ENCODE assay signal across 8 cellular contexts in genomic region chr6:43977404-43978111, GRCh38.
DNase-seq lines count a peak whose midpoint lies in the region; ATAC-seq and TF ChIP-seq lines count a peak whose summit lies in the region.

No MANE protein-coding gene starts in this region.

- DNase-seq in NOMO-1 treated with dmso at 0.1 percent for 144 hours (lab: John Stamatoyannopoulos, UW; ENCODE audit: unreplicated experiment): peak; percentile 93
- no peak for DNase-seq in memory B cell (ENCODE audit: low spot score in 2 of 2)
- no peak for DNase-seq in stimulated activated CD4-positive, alpha-beta T cell treated with anti-CD3 and anti-CD28 coated beads, Interleukin-2, amount 100 ng/mL, for 48 hours
- no peak for DNase-seq in amygdala (lab: John Stamatoyannopoulos, UW)
- DNase-seq in upper lobe of right lung: no peak
- no peak for DNase-seq in DMS79 (lab: John Stamatoyannopoulos, UW)

- peaks cover 11% of the 10 kb centered on the region for H3K4me1 ChIP-seq in upper lobe of right lung

- H3K4me3 ChIP-seq in upper lobe of right lung: no peak overlapping the region

- H3K27ac Mint-ChIP-seq in memory B cell: peak overlapping the region; percentile 4

- H3K36me3 Mint-ChIP-seq in memory B cell: peaks cover 3% of the 10 kb centered on the region

- peak; percentile 82 for ATAC-seq in GM18861 (IDR thresholded peaks at IDR 0.05; ENCODE audit: unreplicated experiment)
- peak; percentile 73 for ATAC-seq in HG02571 (IDR thresholded peaks at IDR 0.05; ENCODE audit: unreplicated experiment)
- ATAC-seq in memory B cell (ENCODE audit: low read depth): peak; percentile 94
- no peak for ATAC-seq in upper lobe of right lung

- H3K27me3 ChIP-seq in upper lobe of right lung: no peaks in the 10 kb centered on the region

- no peak overlapping the region for H3K4me3 Mint-ChIP-seq in memory B cell

- no peak for TF ChIP-seq CTCF in upper lobe of right lung (IDR thresholded peaks at IDR 0.05)

- peaks cover 17% of the 10 kb centered on the region for H3K27me3 Mint-ChIP-seq in memory B cell

- H3K27ac ChIP-seq in upper lobe of right lung: no peak overlapping the region

- no peaks in the 10 kb centered on the region for H3K36me3 ChIP-seq in upper lobe of right lung

- H3K4me1 Mint-ChIP-seq in memory B cell: peaks cover 8% of the 10 kb centered on the region

- H3K9me3 ChIP-seq in upper lobe of right lung: no peaks in the 10 kb centered on the region

- intact Hi-C loops in upper lobe of right lung (cut with DNase I): no loop called here

- peaks cover 5% of the 10 kb centered on the region for H3K9me3 Mint-ChIP-seq in memory B cell
